Comparison of ENCODE assay signal across 26 cellular contexts in genomic region chr4:74378573-74378972, GRCh38. TPM values are rescaled to one million over a fixed set of nuclear protein-coding genes. Genes with fewer than 3 reads are reported as not detected.
"Had no signal": no experiment of that assay in that cellular context is flagged by ENCODE, and none has a peak within 500 bp of the region (broad histone marks: within the 10 kb centered on the region; RNA-seq: fewer than 3 reads in every experiment).

No MANE protein-coding gene starts in this region.

- H3K9me3 ChIP-seq: heart right ventricle, left ventricle myocardium inferior, upper lobe of right lung had no signal

- H3K36me3 Mint-ChIP-seq: activated naive CD8-positive, alpha-beta T cell treated with anti-CD3 and anti-CD28 coated beads for 36 hours; mesothelial cell of epicardium; naive thymus-derived CD8-positive, alpha-beta T cell; neural progenitor cell; T-cell had no signal

- H3K4me3 Mint-ChIP-seq: activated naive CD8-positive, alpha-beta T cell treated with anti-CD3 and anti-CD28 coated beads for 36 hours; activated T-cell treated with anti-CD3 and anti-CD28 coated beads, Interleukin-2, amount 50 U/mL, for 24 hours; dendritic cell treated with granulocyte-macrophage colony-stimulating factor and Interleukin-4, amounts not matched to agents 40 ng/mL and 50 ng/mL, for 4 days; mesothelial cell of epicardium; naive thymus-derived CD8-positive, alpha-beta T cell; neural progenitor cell; T-cell had no signal

- H3K27ac ChIP-seq: cardiac muscle cell, heart right ventricle, left ventricle myocardium inferior, neural progenitor cell, upper lobe of right lung had no signal

- H3K27me3 ChIP-seq: cardiac muscle cell, heart right ventricle, neural progenitor cell, upper lobe of right lung had no signal

- H3K36me3 ChIP-seq: cardiac muscle cell, heart right ventricle, left ventricle myocardium inferior, neural progenitor cell, upper lobe of right lung had no signal

- DNase-seq: activated CD4-positive, alpha-beta T cell treated with anti-CD3 and anti-CD28 coated beads for 1 hour; activated CD4-positive, alpha-beta T cell treated with anti-CD3 and anti-CD28 coated beads, Interleukin-2, amount 50 U/mL, for 4 hours; activated CD8-positive, alpha-beta memory T cell treated with anti-CD3 and anti-CD28 coated beads for 24 hours; activated CD8-positive, alpha-beta memory T cell treated with anti-CD3 and anti-CD28 coated beads, Interleukin-2, amount 50 U/mL, for 4 hours; activated naive CD4-positive, alpha-beta T cell; activated naive CD8-positive, alpha-beta T cell treated with anti-CD3 and anti-CD28 coated beads for 36 hours; activated T-cell treated with anti-CD3 and anti-CD28 coated beads, Interleukin-2, amount 50 U/mL, for 24 hours; amniotic stem cell; effector CD8-positive, alpha-beta T cell; heart right ventricle; left ventricle myocardium inferior; naive thymus-derived CD8-positive, alpha-beta T cell; stimulated activated CD4-positive, alpha-beta T cell treated with anti-CD3 and anti-CD28 coated beads, Interleukin-4, amount 100 ng/mL, for 1 hour; stimulated activated naive CD4-positive, alpha-beta T cell treated with Interleukin-2 at 50 U/mL for 16 hours; T-cell; upper lobe of right lung had no signal

- H3K4me2 ChIP-seq: neural progenitor cell had no signal

- H3K4me3 ChIP-seq: cardiac muscle cell, heart right ventricle, left ventricle myocardium inferior, neural progenitor cell, upper lobe of right lung had no signal

- H3K9ac ChIP-seq: neural progenitor cell had no signal

- FAIRE-seq: TTC549 had no signal

- ATAC-seq: esophagus mucosa; heart right ventricle; naive thymus-derived CD8-positive, alpha-beta T cell; sciatic nerve; T-cell; upper lobe of right lung had no signal

- H3K4me1 ChIP-seq: heart right ventricle, left ventricle myocardium inferior, neural progenitor cell, upper lobe of right lung had no signal

- H3K27ac Mint-ChIP-seq: activated naive CD8-positive, alpha-beta T cell treated with anti-CD3 and anti-CD28 coated beads for 36 hours; activated T-cell treated with anti-CD3 and anti-CD28 coated beads, Interleukin-2, amount 50 U/mL, for 24 hours; activated T-helper 2 cell treated with anti-CD3 and anti-CD28 coated beads, Interferon-gamma antibody, Interleukin-2, Interleukin-4, amounts not matched to agents 10 μg/mL and 5 μg/mL and 100 μg/mL, durations not matched to agents 14 hours and 24 hours and 36 hours; mesothelial cell of epicardium; neural progenitor cell; T-cell had no signal

- H3K9me3 Mint-ChIP-seq: activated naive CD8-positive, alpha-beta T cell treated with anti-CD3 and anti-CD28 coated beads for 36 hours; activated T-cell treated with anti-CD3 and anti-CD28 coated beads, Interleukin-2, amount 50 U/mL, for 24 hours; activated T-helper 2 cell treated with anti-CD3 and anti-CD28 coated beads, Interferon-gamma antibody, Interleukin-2, Interleukin-4, amounts not matched to agents 10 μg/mL and 5 μg/mL and 100 μg/mL, durations not matched to agents 14 hours and 24 hours and 36 hours; dendritic cell treated with granulocyte-macrophage colony-stimulating factor and Interleukin-4, amounts not matched to agents 40 ng/mL and 50 ng/mL, for 4 days; mesothelial cell of epicardium; naive thymus-derived CD8-positive, alpha-beta T cell; neural progenitor cell; T-cell had no signal

- H3K4me1 Mint-ChIP-seq: mesothelial cell of epicardium; naive thymus-derived CD8-positive, alpha-beta T cell; neural progenitor cell; T-cell had no signal

- H3K27me3 Mint-ChIP-seq: dendritic cell treated with granulocyte-macrophage colony-stimulating factor and Interleukin-4, amounts not matched to agents 40 ng/mL and 50 ng/mL, for 4 days had no signal

RNA-seq across cellular contexts. Expression of gene EREG, which starts 13.6 kb away (rescaled TPM):
- total RNA-seq: activated naive CD8-positive, alpha-beta T cell treated with anti-CD3 and anti-CD28 coated beads for 36 hours; activated T-helper 2 cell treated with anti-CD3 and anti-CD28 coated beads, Interferon-gamma antibody, Interleukin-2, Interleukin-4, amounts not matched to agents 10 μg/mL and 5 μg/mL and 100 μg/mL, durations not matched to agents 14 hours and 24 hours and 36 hours; cardiac muscle cell; chondrocyte; left ventricle myocardium inferior; lung microvascular endothelial cell; naive thymus-derived CD8-positive, alpha-beta T cell had no signal
- polyA plus RNA-seq: cardiac muscle cell; naive thymus-derived CD8-positive, alpha-beta T cell had no signal
